In genomic region chr1:149925751-149926150, GRCh38 we compare ENCODE assay signal across 13 cellular contexts. TPM values are rescaled to one million over a fixed set of nuclear protein-coding genes. Genes with fewer than 3 reads are reported as not detected.
DNase-seq lines count a peak whose midpoint lies in the region; ATAC-seq, FAIRE-seq and TF ChIP-seq lines count a peak whose summit lies in the region.
"Had no signal": no experiment of that assay in that cellular context is flagged by ENCODE, and none has a peak within 500 bp of the region (broad histone marks: within the 10 kb centered on the region; RNA-seq: fewer than 3 reads in every experiment).

No MANE protein-coding gene starts in this region.

- peaks cover 27% of the 10 kb centered on the region; the same call in 1 of the 2 replicates for H4K20me1 ChIP-seq in PC-3 (ENCODE audit: low read length)
- H4K20me1 ChIP-seq in H1 (replicated peaks in 1 of 2; ENCODE audit: control insufficient read depth in 1 of 2, insufficient read depth in 2 of 2, low read length in 2 of 2), result no peaks in the 10 kb centered on the region

- H3K23ac ChIP-seq in H1 (ENCODE audit: insufficient read length), result no peak overlapping the region

- no peak overlapping the region for H2BK12ac ChIP-seq in H1 (ENCODE audit: low read depth, low read length)

- H3K23me2 ChIP-seq in H1 (ENCODE audit: low read depth, low read length), result peaks cover 5% of the 10 kb centered on the region

- H3K9me3 ChIP-seq in PC-3 (ENCODE audit: low read length) (no peaks in the 10 kb centered on the region), H1 (ENCODE audit: insufficient read depth in 2 of 2, low read depth in 1 of 2, low read length in 1 of 2) (no peaks in the 10 kb centered on the region)
- H3K9me3 ChIP-seq in effector memory CD4-positive, alpha-beta T cell (ENCODE audit: control insufficient read depth, low read length), result no peaks in the 10 kb centered on the region
- H3K9me3 ChIP-seq: gastroesophageal sphincter had no signal

- no peak for FAIRE-seq in H1 (lab: Jason Lieb, UNC)
- FAIRE-seq: colon had no signal

- no peaks in the 10 kb centered on the region for H3F3A ChIP-seq in PC-3 (ENCODE audit: low read length, unreplicated experiment)

- no peak overlapping the region for H2AK5ac ChIP-seq in H1 (ENCODE audit: low read depth, low read length)

- POLR2A ChIA-PET in PC-3 (lab: Charles Lee; ENCODE audit: unreplicated experiment), result no interaction called here
- POLR2A ChIA-PET in H1 (lab: Charles Lee; ENCODE audit: partially characterized antibody), result interaction anchor here (0.7 to 1.9 kb wide), 4 partner anchors 9 to 38 kb away, joined by 3 to 7 read pairs (median 4); partner anchors contain the start of gene BOLA1

- H4K91ac ChIP-seq in H1 (replicated peaks; ENCODE audit: insufficient read length, low read length), result no peak overlapping the region

- H3K56ac ChIP-seq in H1 (replicated peaks; ENCODE audit: insufficient read length, low read depth, low read length), result no peak overlapping the region

- no TSS peak for BruUV-seq in PC-3 (replicated peaks; lab: Mats Ljungman, UMichigan)

- intact Hi-C loops in PC-3 (cut with micrococcal nuclease), result no loop called here

- H3K18ac ChIP-seq in H1 (ENCODE audit: extremely low read depth, low read length), result no peak overlapping the region

- peaks cover 53% of the 10 kb centered on the region for H3K36me3 ChIP-seq in PC-3 (ENCODE audit: low read depth, low read length)
- H3K36me3 ChIP-seq in H1 (ENCODE audit: control insufficient read depth in 2 of 4, insufficient read depth in 4 of 4, low read length in 3 of 4), result peaks cover 19 to 41% (median 39%) of the 10 kb centered on the region in 4 experiments
- peaks cover 42% of the 10 kb centered on the region for H3K36me3 ChIP-seq in rectal smooth muscle tissue (ENCODE audit: control insufficient read depth, insufficient read depth, low read length)
- H3K36me3 ChIP-seq in effector memory CD4-positive, alpha-beta T cell (ENCODE audit: control insufficient read depth, insufficient read depth, low read length), result peaks cover 39% of the 10 kb centered on the region

- no peak for ATAC-seq in PC-3
- ATAC-seq: gastroesophageal sphincter had no signal

- peaks cover 71% of the 10 kb centered on the region for H3K36me3 Mint-ChIP-seq in activated T-cell treated with anti-CD3 and anti-CD28 coated beads, Interleukin-2, amount 50 U/mL, for 24 hours (ENCODE audit: low read depth)

- no peak overlapping the region for H2BK5ac ChIP-seq in H1 (ENCODE audit: low read depth, low read length)

- H3K27me3 ChIP-seq in PC-3 (ENCODE audit: low read length) (no peaks in the 10 kb centered on the region), H1 (replicated peaks in 1 of 4; ENCODE audit: control insufficient read depth in 3 of 4, extremely low read depth in 1 of 4, insufficient read depth in 3 of 4, low read length in 3 of 4) (no peaks in the 10 kb centered on the region), rectal smooth muscle tissue (ENCODE audit: control insufficient read depth, insufficient read depth, low read length) (no peaks in the 10 kb centered on the region)
- H3K27me3 ChIP-seq in effector memory CD4-positive, alpha-beta T cell (replicated peaks; ENCODE audit: control insufficient read depth, insufficient read depth, low read length, poor library complexity, severe bottlenecking), result no peaks in the 10 kb centered on the region
- H3K27me3 ChIP-seq: gastroesophageal sphincter had no signal

- no peak overlapping the region for H3K14ac ChIP-seq in H1 (ENCODE audit: insufficient read length)

- TF ChIP-seq POLR2A in H1 (IDR thresholded peaks at IDR 0.05; ENCODE audit: control extremely low read depth in 1 of 2, low read depth in 2 of 2, low read length in 2 of 2), result no peak

- no peak overlapping the region for H4K8ac ChIP-seq in H1 (ENCODE audit: extremely low read depth, insufficient read depth, low read length)

- H3K27ac ChIP-seq in PC-3 (ENCODE audit: low read length) (no peak overlapping the region), H1 (ENCODE audit: low read depth, low read length) (no peak overlapping the region), rectal smooth muscle tissue (ENCODE audit: low read depth, low read length) (no peak overlapping the region)
- no peak overlapping the region for H3K27ac ChIP-seq in effector memory CD4-positive, alpha-beta T cell (ENCODE audit: insufficient read depth, low read length, poor library complexity, severe bottlenecking)
- H3K27ac ChIP-seq: gastroesophageal sphincter had no signal

- H2AFZ ChIP-seq in PC-3 (ENCODE audit: low read length), result no peak overlapping the region
- H2AFZ ChIP-seq in H1 (ENCODE audit: low read length), result no peak overlapping the region

- H3K4me2 ChIP-seq in PC-3 (ENCODE audit: low read length) (peak overlapping the region; percentile 86), H1 (ENCODE audit: insufficient read depth in 1 of 2, low read depth in 2 of 2, low read length in 2 of 2) (peak overlapping the region; percentile 87 to 90; a peak in 1 of 4 replicates)

- CTCF ChIA-PET in PC-3 (lab: Charles Lee) (no interaction called here), H1 (lab: Charles Lee; ENCODE audit: partially characterized antibody) (interaction anchor here (1.0 to 1.2 kb wide), 2 partner anchors 12 to 38 kb away, joined by 3 read pairs; a partner anchor contains a TSS)

- no peak for TF ChIP-seq RAD21 in H1 (IDR thresholded peaks at IDR 0.05 in 1 of 2, conservative IDR thresholded peaks at IDR 0.05 in 1 of 2; ENCODE audit: low read depth in 2 of 2, low read length in 2 of 2)

- DNase-seq in activated T-cell treated with anti-CD3 and anti-CD28 coated beads, Interleukin-2, amount 50 U/mL, for 24 hours, result no peak
- no peak for DNase-seq in activated T-cell treated with anti-CD3 and anti-CD28 coated beads, Interleukin-2, amount 50 U/mL, for 1 hour
- no peak for DNase-seq in PC-3
- DNase-seq in H1 (ENCODE audit: low read depth in 1 of 2, low spot score in 2 of 2), result no peak
- DNase-seq in SK-N-DZ (ENCODE audit: low spot score), result no peak
- DNase-seq in middle frontal gyrus (ENCODE audit: extremely low spot score, low spot score), result no peak
- DNase-seq in effector memory CD4-positive, alpha-beta T cell, result no peak
- DNase-seq: activated effector memory CD4-positive, alpha-beta T cell treated with anti-CD3 and anti-CD28 coated beads, Interleukin-2, amount 50 U/mL, for 16 hours; GDM1; posterior cingulate gyrus had no signal

- no peaks in the 10 kb centered on the region for H3K27me3 Mint-ChIP-seq in activated T-cell treated with anti-CD3 and anti-CD28 coated beads, Interleukin-2, amount 50 U/mL, for 24 hours

- H3K4ac ChIP-seq in H1 (replicated peaks; ENCODE audit: insufficient read length, low read depth, low read length), result no peak overlapping the region

- H3K9ac ChIP-seq in PC-3 (ENCODE audit: low read length) (no peak overlapping the region), H1 (replicated peaks in 1 of 4; ENCODE audit: extremely low read depth in 1 of 4, low read depth in 3 of 4, low read length in 3 of 4) (0 out of 7 replicates have a peak overlapping the region, but pooled peaks of 1 of the 4 experiments have one; percentile 11), rectal smooth muscle tissue (ENCODE audit: low read length) (no peak overlapping the region)

- H3K4me3 Mint-ChIP-seq in activated T-cell treated with anti-CD3 and anti-CD28 coated beads, Interleukin-2, amount 50 U/mL, for 24 hours, result peak overlapping the region; percentile 97

- H2BK20ac ChIP-seq in H1 (ENCODE audit: low read length), result no peak overlapping the region

- 100% methylated on average over 2 of the region's 2 CpGs; no CpG with 5 or more reads in 1 of the 2 experiments for WGBS in H1 (ENCODE audit: extremely low coverage in 1 of 2, insufficient coverage in 1 of 2, insufficient read length in 1 of 2, insufficient replicate concordance in 2 of 2, low coverage in 1 of 2, low lambda C conversion rate in 2 of 2, missing lambda C conversion rate in 1 of 2), 2 experiments

- no peak for TF ChIP-seq EP300 in H1 (IDR thresholded peaks at IDR 0.05; ENCODE audit: borderline replicate concordance in 1 of 2, low read depth in 2 of 2, low read length in 2 of 2)

- no peak overlapping the region for H4K5ac ChIP-seq in H1 (ENCODE audit: insufficient read length, low read depth, low read length)

- H3K4me3 ChIP-seq in PC-3 (ENCODE audit: low read length) (peak overlapping the region; percentile 93), H1 (ENCODE audit: extremely low read depth in 1 of 4, insufficient read depth in 2 of 4, low read depth in 3 of 4, low read length in 4 of 4) (no peak overlapping the region), rectal smooth muscle tissue (ENCODE audit: low read length) (peak overlapping the region; percentile 17)
- H3K4me3 ChIP-seq in effector memory CD4-positive, alpha-beta T cell (ENCODE audit: insufficient read depth, low read depth, low read length, poor library complexity, severe bottlenecking), result no peak overlapping the region

- H3K79me2 ChIP-seq in PC-3 (ENCODE audit: low read length) (peaks cover 34% of the 10 kb centered on the region), H1 (ENCODE audit: control insufficient read depth in 1 of 2, insufficient read depth in 2 of 2, low read length in 2 of 2) (peaks cover 8 to 28% of the 10 kb centered on the region in 2 experiments)

- H3K9me3 Mint-ChIP-seq in activated T-cell treated with anti-CD3 and anti-CD28 coated beads, Interleukin-2, amount 50 U/mL, for 24 hours, result no peaks in the 10 kb centered on the region

- H2BK120ac ChIP-seq in H1 (replicated peaks; ENCODE audit: low read depth, low read length), result no peak overlapping the region

- peaks cover 5% of the 10 kb centered on the region for H3K79me1 ChIP-seq in H1 (ENCODE audit: low read depth, low read length)

- H3K27ac Mint-ChIP-seq in activated T-cell treated with anti-CD3 and anti-CD28 coated beads, Interleukin-2, amount 50 U/mL, for 24 hours, result peak overlapping the region; percentile 76

- H2BK15ac ChIP-seq in H1 (ENCODE audit: low read length), result no peak overlapping the region

- TF ChIP-seq CTCF in PC-3 (conservative IDR thresholded peaks at IDR 0.05; ENCODE audit: low read depth, low read length) (no peak), H1 (IDR thresholded peaks at IDR 0.05; ENCODE audit: control extremely low read depth in 1 of 3, insufficient read depth in 1 of 3, low read depth in 1 of 3, low read length in 3 of 3) (no peak)

- H3K4me1 ChIP-seq in PC-3 (ENCODE audit: insufficient read depth, low read length) (peaks cover 28% of the 10 kb centered on the region), H1 (replicated peaks in 1 of 4; ENCODE audit: control insufficient read depth in 3 of 4, insufficient read depth in 4 of 4, low read length in 3 of 4) (peaks cover 0 to 8% (median 4%) of the 10 kb centered on the region in 4 experiments; a peak in 4 of 7 replicates), rectal smooth muscle tissue (ENCODE audit: control insufficient read depth, insufficient read depth, low read length) (peaks cover 16% of the 10 kb centered on the region)
- peaks cover 15% of the 10 kb centered on the region for H3K4me1 ChIP-seq in effector memory CD4-positive, alpha-beta T cell (ENCODE audit: control insufficient read depth, insufficient read depth, low read length, poor library complexity, severe bottlenecking)

- no peaks in the 10 kb centered on the region for H3K9me2 ChIP-seq in PC-3 (replicated peaks; ENCODE audit: low read length)

- H3K4me1 Mint-ChIP-seq in activated T-cell treated with anti-CD3 and anti-CD28 coated beads, Interleukin-2, amount 50 U/mL, for 24 hours (ENCODE audit: low read depth), result peaks cover 41% of the 10 kb centered on the region

RNA-seq across cellular contexts. Expression of gene SF3B4, which starts 1.9 kb away (rescaled TPM):
- 23.5 and 28.1 TPM in 2 replicates for total RNA-seq in PC-3 (2014; rRNA removed)
- total RNA-seq in H1 (2021; fragmentation: NEBNext Ultra II Directional; extraction: Animal tissue kit (Norgen Biotek cat#: 25700)), result 119 and 122 TPM in 2 replicates
- polyA plus RNA-seq in H1 (2011; rRNA removed), result 81.1 and 114 TPM in 2 replicates
- polyA plus RNA-seq in H1 (2011; cell fraction: cytosol; rRNA removed), result 29.8 TPM
- polyA plus RNA-seq in H1 (2011; cell fraction: nucleus; rRNA removed), result 46.9 TPM
- 88.9 to 125 TPM (median 103 TPM) in 4 replicates for polyA plus RNA-seq in H1 (2012, experiment 1 of 2)
- polyA plus RNA-seq in H1 (2012, experiment 2 of 2), result 140 TPM
- 98.2 TPM for polyA plus RNA-seq in H1 (2013, experiment 1 of 2)
- polyA plus RNA-seq in H1 (2013, experiment 2 of 2), result 100 TPM
- polyA minus RNA-seq in H1 (2011; rRNA and poly(A)+ RNA removed), result 43.8 and 64.2 TPM in 2 replicates
- 42.7 TPM for polyA minus RNA-seq in H1 (2011; cell fraction: cytosol; rRNA and poly(A)+ RNA removed)
- polyA minus RNA-seq in H1 (2011; cell fraction: nucleus; rRNA and poly(A)+ RNA removed), result 32.3 TPM
- 49.6 and 65.4 TPM in 2 replicates for polyA plus RNA-seq in SK-N-DZ (2014; cell fraction: cytosol; rRNA removed)
- 23.3 and 41.1 TPM in 2 replicates for polyA plus RNA-seq in SK-N-DZ (2014; cell fraction: nucleus; rRNA removed)

RNA-seq across cellular contexts. Expression of gene SV2A, which starts 8.1 kb away (rescaled TPM):
- not detected in 2 replicates for total RNA-seq in PC-3 (2014; rRNA removed)
- total RNA-seq in H1 (2021; fragmentation: NEBNext Ultra II Directional; extraction: Animal tissue kit (Norgen Biotek cat#: 25700)), result 51.8 and 52.9 TPM in 2 replicates
- 41.8 and 49.0 TPM in 2 replicates for polyA plus RNA-seq in H1 (2011; rRNA removed)
- 47.9 TPM for polyA plus RNA-seq in H1 (2011; cell fraction: cytosol; rRNA removed)
- 54.4 TPM for polyA plus RNA-seq in H1 (2011; cell fraction: nucleus; rRNA removed)
- 53.0 to 56.0 TPM (median 54.0 TPM) in 4 replicates for polyA plus RNA-seq in H1 (2012, experiment 1 of 2)
- polyA plus RNA-seq in H1 (2012, experiment 2 of 2), result 56.3 TPM
- 69.4 TPM for polyA plus RNA-seq in H1 (2013, experiment 1 of 2)
- 74.0 TPM for polyA plus RNA-seq in H1 (2013, experiment 2 of 2)
- polyA minus RNA-seq in H1 (2011; rRNA and poly(A)+ RNA removed), result 93.1 and 99.8 TPM in 2 replicates
- 34.9 TPM for polyA minus RNA-seq in H1 (2011; cell fraction: cytosol; rRNA and poly(A)+ RNA removed)
- polyA minus RNA-seq in H1 (2011; cell fraction: nucleus; rRNA and poly(A)+ RNA removed), result 23.6 TPM
- 22.6 and 27.0 TPM in 2 replicates for polyA plus RNA-seq in SK-N-DZ (2014; cell fraction: cytosol; rRNA removed)
- 20.1 and 27.6 TPM in 2 replicates for polyA plus RNA-seq in SK-N-DZ (2014; cell fraction: nucleus; rRNA removed)

RNA-seq across cellular contexts. Expression of gene MTMR11, which starts 10.9 kb away (rescaled TPM):
- 5.1 and 7.0 TPM in 2 replicates for total RNA-seq in PC-3 (2014; rRNA removed)
- total RNA-seq in H1 (2021; fragmentation: NEBNext Ultra II Directional; extraction: Animal tissue kit (Norgen Biotek cat#: 25700)), result 3.5 and 4.8 TPM in 2 replicates
- 3.3 and 3.7 TPM in 2 replicates for polyA plus RNA-seq in H1 (2011; rRNA removed)
- polyA plus RNA-seq in H1 (2011; cell fraction: cytosol; rRNA removed), result 3.5 TPM
- polyA plus RNA-seq in H1 (2011; cell fraction: nucleus; rRNA removed), result 23.8 TPM
- 2.4 to 3.6 TPM (median 3.1 TPM) in 4 replicates for polyA plus RNA-seq in H1 (2012, experiment 1 of 2)
- 1.0 TPM for polyA plus RNA-seq in H1 (2012, experiment 2 of 2)
- 2.4 TPM for polyA plus RNA-seq in H1 (2013, experiment 1 of 2)
- 2.1 TPM for polyA plus RNA-seq in H1 (2013, experiment 2 of 2)
- polyA minus RNA-seq in H1 (2011; rRNA and poly(A)+ RNA removed), result 5.3 and 6.1 TPM in 2 replicates
- 3.5 TPM for polyA minus RNA-seq in H1 (2011; cell fraction: cytosol; rRNA and poly(A)+ RNA removed)
- 7.6 TPM for polyA minus RNA-seq in H1 (2011; cell fraction: nucleus; rRNA and poly(A)+ RNA removed)
- polyA plus RNA-seq in SK-N-DZ (2014; cell fraction: cytosol; rRNA removed), result 3.9 and 4.5 TPM in 2 replicates
- polyA plus RNA-seq in SK-N-DZ (2014; cell fraction: nucleus; rRNA removed), result 43.9 and 44.1 TPM in 2 replicates

RNA-seq across cellular contexts. Expression of gene BOLA1, which starts 26.4 kb away (rescaled TPM):
- total RNA-seq in PC-3 (2014; rRNA removed), result 27.6 and 38.6 TPM in 2 replicates
- 8.1 and 13.1 TPM in 2 replicates for total RNA-seq in H1 (2021; fragmentation: NEBNext Ultra II Directional; extraction: Animal tissue kit (Norgen Biotek cat#: 25700))
- 15.4 and 24.6 TPM in 2 replicates for polyA plus RNA-seq in H1 (2011; rRNA removed)
- 21.2 TPM for polyA plus RNA-seq in H1 (2011; cell fraction: cytosol; rRNA removed)
- 18.4 TPM for polyA plus RNA-seq in H1 (2011; cell fraction: nucleus; rRNA removed)
- polyA plus RNA-seq in H1 (2012, experiment 1 of 2), result 12.6 to 15.9 TPM (median 15.0 TPM) in 4 replicates
- 19.4 TPM for polyA plus RNA-seq in H1 (2012, experiment 2 of 2)
- 9.5 TPM for polyA plus RNA-seq in H1 (2013, experiment 1 of 2)
- polyA plus RNA-seq in H1 (2013, experiment 2 of 2), result 9.5 TPM
- polyA minus RNA-seq in H1 (2011; rRNA and poly(A)+ RNA removed), result 1.9 and 2.5 TPM in 2 replicates
- 4.9 TPM for polyA minus RNA-seq in H1 (2011; cell fraction: cytosol; rRNA and poly(A)+ RNA removed)
- 13.0 TPM for polyA minus RNA-seq in H1 (2011; cell fraction: nucleus; rRNA and poly(A)+ RNA removed)
- polyA plus RNA-seq in SK-N-DZ (2014; cell fraction: cytosol; rRNA removed), result 32.8 and 33.7 TPM in 2 replicates
- polyA plus RNA-seq in SK-N-DZ (2014; cell fraction: nucleus; rRNA removed), result 37.5 and 43.6 TPM in 2 replicates

Comparison
In these comparisons a context has a peak if more than half of its experiments do, and no peak if none do; other contexts are left out.
1. H3K4me3 ChIP-seq: peak in PC-3 (single experiment) and rectal smooth muscle tissue (single experiment); none in H1 (0 of 4) and effector memory CD4-positive, alpha-beta T cell (single experiment).
2. RNA of gene SV2A, which starts 8.1 kb away (total RNA-seq): 51.8 to 52.9 TPM in H1; not detected in PC-3; every median in the first group is over 10 times any median in the second.